Comparison of ENCODE assay signal across 9 cellular contexts in genomic region chr1:21783679-21784603, GRCh38. TPM values are rescaled to one million over a fixed set of nuclear protein-coding genes. Genes with fewer than 3 reads are reported as not detected.
DNase-seq lines count a peak whose midpoint lies in the region; ATAC-seq and TF ChIP-seq lines count a peak whose summit lies in the region.
"Had no signal": no experiment of that assay in that cellular context is flagged by ENCODE, and none has a peak within 500 bp of the region (broad histone marks: within the 10 kb centered on the region; RNA-seq: fewer than 3 reads in every experiment).

No MANE protein-coding gene starts in this region.

- peak overlapping the region; percentile 98; the same call in 1 of the 2 replicates for H2AFZ ChIP-seq in PC-3 (ENCODE audit: low read length)

- H3K9me3 ChIP-seq in PC-3 (ENCODE audit: low read length) (no peaks in the 10 kb centered on the region), mononuclear cell (ENCODE audit: low read depth, low read length) (no peaks in the 10 kb centered on the region)

- peaks cover 3% of the 10 kb centered on the region; the same call in 1 of the 2 replicates for H3K36me3 ChIP-seq in PC-3 (ENCODE audit: low read depth, low read length)

- H3K9ac ChIP-seq in PC-3 (ENCODE audit: low read length): peak overlapping the region; percentile 99

- H3K27me3 ChIP-seq in PC-3 (ENCODE audit: low read length) (no peaks in the 10 kb centered on the region), mononuclear cell (ENCODE audit: insufficient read depth, low read length) (no peaks in the 10 kb centered on the region)

- POLR2A ChIA-PET in PC-3 (lab: Charles Lee; ENCODE audit: unreplicated experiment): interaction anchor here (0.7 to 0.8 kb wide), 2 partner anchors 241 to 334 kb away, joined by 3 to 6 read pairs; no protein-coding TSS in a partner anchor

- ATAC-seq in PC-3 (no peak; the same call in 1 of the 2 replicates), GM19035 (IDR thresholded peaks at IDR 0.05; ENCODE audit: unreplicated experiment) (no peak)

- peaks cover 14% of the 10 kb centered on the region for H4K20me1 ChIP-seq in PC-3 (ENCODE audit: low read length)

- no TSS peak for BruUV-seq in PC-3 (replicated peaks; lab: Mats Ljungman, UMichigan)

- no peaks in the 10 kb centered on the region for H3K9me2 ChIP-seq in PC-3 (replicated peaks; ENCODE audit: low read length)

- DNase-seq in AG08396 (ENCODE audit: low spot score) (peak; percentile 50), PC-3 (no peak), coronary artery (ENCODE audit: low spot score) (no peak), NCI-H774 (lab: John Stamatoyannopoulos, UW) (no peak), T-helper 9 cell (no peak)

- H3K4me3 ChIP-seq in GM12875 (ENCODE audit: low read depth, low read length): peak overlapping the region; percentile 97
- H3K4me3 ChIP-seq in PC-3 (ENCODE audit: low read length): peak overlapping the region; percentile 86
- peak overlapping the region; percentile 98 for H3K4me3 ChIP-seq in coronary artery
- peak overlapping the region; percentile 97 for H3K4me3 ChIP-seq in mononuclear cell (ENCODE audit: low read length)

- H3K4me1 ChIP-seq in PC-3 (ENCODE audit: insufficient read depth, low read length): peaks cover 28% of the 10 kb centered on the region
- peaks cover 39% of the 10 kb centered on the region for H3K4me1 ChIP-seq in mononuclear cell (ENCODE audit: insufficient read depth, low read length)

- H3K4me2 ChIP-seq in PC-3 (ENCODE audit: low read length): peak overlapping the region; percentile 100

- intact Hi-C loops in PC-3 (cut with micrococcal nuclease): loop anchor here (2.0 to 10.0 kb wide), 3 partner anchors 33 to 181 kb away; partner anchors contain the start of gene HSPG2

- H3K27ac ChIP-seq in PC-3 (ENCODE audit: low read length) (peak overlapping the region; percentile 99), coronary artery (peak overlapping the region; percentile 97 to 100)

- CTCF ChIA-PET in PC-3 (lab: Charles Lee): interaction anchor here (1.1 kb wide), 1 partner anchor 239 kb away, joined by 4 read pairs; no protein-coding TSS in a partner anchor

- no peak for TF ChIP-seq CTCF in GM12875 (IDR thresholded peaks at IDR 0.05; ENCODE audit: borderline replicate concordance, insufficient read depth, low read depth, low read length)
- no peak for TF ChIP-seq CTCF in PC-3 (conservative IDR thresholded peaks at IDR 0.05; ENCODE audit: low read depth, low read length)
- no peak for TF ChIP-seq CTCF in coronary artery (IDR thresholded peaks at IDR 0.05)

- H3F3A ChIP-seq in PC-3 (ENCODE audit: low read length, unreplicated experiment): no peaks in the 10 kb centered on the region

- peaks cover 38% of the 10 kb centered on the region for H3K79me2 ChIP-seq in PC-3 (ENCODE audit: low read length)

RNA-seq across cellular contexts. Expression of gene USP48, which starts 1.0 kb away (rescaled TPM):
- 33.3 and 34.2 TPM in 2 replicates for total RNA-seq in PC-3 (2014; rRNA removed)
- total RNA-seq in mononuclear cell: 63.9 TPM

RNA-seq across cellular contexts. Expression of gene LDLRAD2, which starts 28.1 kb away (rescaled TPM):
- total RNA-seq in PC-3 (2014; rRNA removed) (not detected in 2 replicates), mononuclear cell (not detected)
- total RNA-seq: LHCN-M2 had no signal
